Comparison of ENCODE assay signal across 24 cellular contexts in genomic region chr2:47147011-47147410, GRCh38. TPM values are rescaled to one million over a fixed set of nuclear protein-coding genes. Genes with fewer than 3 reads are reported as not detected.
"Had no signal": no experiment of that assay in that cellular context is flagged by ENCODE, and none has a peak within 500 bp of the region (broad histone marks: within the 10 kb centered on the region; RNA-seq: fewer than 3 reads in every experiment).

No MANE protein-coding gene starts in this region.

- H3K4me1 ChIP-seq: colonic mucosa, esophagus squamous epithelium, gastrocnemius medialis, heart right ventricle, left lung, lower lobe of right lung had no signal

- H3K4me3 ChIP-seq: colonic mucosa, esophagus squamous epithelium, gastrocnemius medialis, heart right ventricle, left lung, lower lobe of right lung had no signal

- H3K27ac ChIP-seq: colonic mucosa, epithelial cell of prostate, esophagus squamous epithelium, gastrocnemius medialis, heart right ventricle, left lung, lower lobe of right lung had no signal

- DNase-seq: colonic mucosa; cortex of kidney; effector memory CD4-positive, alpha-beta T cell; erythroblast; esophagus squamous epithelium; foreskin fibroblast; foreskin melanocyte; gastrocnemius medialis; glutamatergic neuron; head of caudate nucleus; heart right ventricle; hippocampal formation; left cardiac atrium; left lung; left ventricle myocardium superior; lower lobe of right lung; mesendoderm; midbrain; naive thymus-derived CD4-positive, alpha-beta T cell had no signal

- H3K27ac Mint-ChIP-seq: dendritic cell treated with granulocyte-macrophage colony-stimulating factor and Interleukin-4, amounts not matched to agents 40 ng/mL and 50 ng/mL, for 4 days; naive thymus-derived CD4-positive, alpha-beta T cell had no signal

- H3K9me3 Mint-ChIP-seq: dendritic cell treated with granulocyte-macrophage colony-stimulating factor and Interleukin-4, amounts not matched to agents 40 ng/mL and 50 ng/mL, for 4 days had no signal

- H3K9me3 ChIP-seq: colonic mucosa, esophagus squamous epithelium, gastrocnemius medialis, heart right ventricle, left lung, lower lobe of right lung had no signal

- H3K4me3 Mint-ChIP-seq: dendritic cell treated with granulocyte-macrophage colony-stimulating factor and Interleukin-4, amounts not matched to agents 40 ng/mL and 50 ng/mL, for 4 days; naive thymus-derived CD4-positive, alpha-beta T cell had no signal

- H3K4me1 Mint-ChIP-seq: naive thymus-derived CD4-positive, alpha-beta T cell had no signal

- H3K27me3 Mint-ChIP-seq: dendritic cell treated with granulocyte-macrophage colony-stimulating factor and Interleukin-4, amounts not matched to agents 40 ng/mL and 50 ng/mL, for 4 days; naive thymus-derived CD4-positive, alpha-beta T cell had no signal

- H3K27me3 ChIP-seq: colonic mucosa, esophagus squamous epithelium, gastrocnemius medialis, heart right ventricle, left lung had no signal

- ATAC-seq: esophagus mucosa; gastrocnemius medialis; heart right ventricle; left cardiac atrium; left lung; left ventricle myocardium superior; lower lobe of right lung; naive thymus-derived CD4-positive, alpha-beta T cell had no signal

RNA-seq across cellular contexts. Expression of gene STPG4, which starts 8.1 kb away (rescaled TPM):
- total RNA-seq: esophagus squamous epithelium, glomerular endothelial cell, kidney epithelial cell, left cardiac atrium, left ventricle myocardium superior had no signal
- polyA plus RNA-seq: naive thymus-derived CD4-positive, alpha-beta T cell had no signal
